Comparison of ENCODE assay signal across 18 cellular contexts in genomic region chr5:37417347-37417746, GRCh38. TPM values are rescaled to one million over a fixed set of nuclear protein-coding genes. Genes with fewer than 3 reads are reported as not detected.
DNase-seq lines count a peak whose midpoint lies in the region; ATAC-seq and TF ChIP-seq lines count a peak whose summit lies in the region.
"Had no signal": no experiment of that assay in that cellular context is flagged by ENCODE, and none has a peak within 500 bp of the region (broad histone marks: within the 10 kb centered on the region; RNA-seq: fewer than 3 reads in every experiment).

No MANE protein-coding gene starts in this region.

- H3K27ac ChIP-seq in HEK293 (ENCODE audit: extremely low read depth, low read depth, low read length) (no peak overlapping the region), prostate gland (no peak overlapping the region)
- H3K27ac ChIP-seq: 22Rv1; BLaER1 treated with 17β-estradiol and CSF1 and Interleukin-3, amounts not matched to agents 10 nM and 100 nM; GM23248 had no signal

- no peak for TF ChIP-seq CTCF in HEK293 (tag by site-specific recombination; IDR thresholded peaks at IDR 0.05)
- TF ChIP-seq CTCF in prostate gland (IDR thresholded peaks at IDR 0.05) = no peak

- H3K27me3 ChIP-seq in prostate gland (replicated peaks; ENCODE audit: insufficient read depth) = no peaks in the 10 kb centered on the region
- H3K27me3 ChIP-seq: BLaER1 treated with 17β-estradiol and CSF1 and Interleukin-3, amounts not matched to agents 10 nM and 100 nM had no signal

- POLR2A ChIA-PET in HEK293 (lab: Yijun Ruan, JAX) = interaction anchor here (0.6 kb wide), 3 partner anchors 142 to 704 kb away, joined by 3 to 4 read pairs (median 3); no protein-coding TSS in a partner anchor

- no peak overlapping the region for H3K4me3 ChIP-seq in HEK293 (ENCODE audit: low read depth, low read length)
- H3K4me3 ChIP-seq in prostate gland = no peak overlapping the region
- H3K4me3 ChIP-seq: BLaER1 treated with 17β-estradiol and CSF1 and Interleukin-3, amounts not matched to agents 10 nM and 100 nM; GM23248 had no signal

- DNase-seq in DMS53 (lab: John Stamatoyannopoulos, UW) (peak; percentile 1), DMS53 treated with DMSO at 0.1 percent for 48 hours (lab: John Stamatoyannopoulos, UW; ENCODE audit: unreplicated experiment) (no peak), M059J (ENCODE audit: low read depth) (peak; percentile 32), kidney tubule cell (ENCODE audit: low spot score) (peak; percentile 10), prostate gland (ENCODE audit: low spot score) (no peak), NCI-H1436 treated with DMSO at 0.1 percent for 48 hours (lab: John Stamatoyannopoulos, UW) (no peak)
- DNase-seq: ACHN; CD4-positive, CD25-positive, alpha-beta regulatory T cell; DMS 273 treated with DMSO at 0.1 percent for 48 hours; DMS79 treated with DMSO at 0.1 percent for 48 hours; GF-D8; GM23248; H9 had no signal

- H3K9me3 ChIP-seq in HEK293 (ENCODE audit: control insufficient read depth, insufficient read depth, low read depth, low read length) (no peaks in the 10 kb centered on the region), prostate gland (no peaks in the 10 kb centered on the region)

- ATAC-seq in HG03097 (IDR thresholded peaks at IDR 0.05; ENCODE audit: low FRiP score, unreplicated experiment) = no peak
- ATAC-seq: HepG2 had no signal

- no peaks in the 10 kb centered on the region for H3K4me1 ChIP-seq in HEK293 (ENCODE audit: control insufficient read depth, insufficient read depth, low read length)
- H3K4me1 ChIP-seq in prostate gland (replicated peaks) = no peaks in the 10 kb centered on the region

- peaks cover 3 to 27% of the 10 kb centered on the region in 2 experiments; a peak in 2 of 3 replicates for H3K36me3 ChIP-seq in HEK293 (ENCODE audit: control insufficient read depth in 2 of 2, insufficient read depth in 1 of 2, low read length in 2 of 2)
- no peaks in the 10 kb centered on the region for H3K36me3 ChIP-seq in prostate gland

- no peak for TF ChIP-seq POLR2A in prostate gland (IDR thresholded peaks at IDR 0.05)

- intact Hi-C loops in prostate gland (cut with DNase I) = loop anchor here (10.0 kb wide), 1 partner anchor 417 kb away; no protein-coding TSS in a partner anchor

- 86% methylated on average over 9 of the region's 9 CpGs for WGBS in prostate gland

- CTCF ChIA-PET in HEK293 (lab: Yijun Ruan, JAX) = interaction anchor here (0.6 to 1.3 kb wide), 2 partner anchors 772 to 776 kb away, joined by 3 to 5 read pairs; no protein-coding TSS in a partner anchor

TF ChIP-seq in HEK293, 187 proteins besides CTCF, POLR2A, EP300 and RAD21:
- TF ChIP-seq TCF7L2 (IDR thresholded peaks at IDR 0.05; ENCODE audit: borderline replicate concordance, low read depth, low read length) (no peak), ZNF629 (tag by site-specific recombination; IDR thresholded peaks at IDR 0.05) (peak; percentile 19; the same call in 1 of the 2 replicates), ZNF2 (tag by site-specific recombination; IDR thresholded peaks at IDR 0.05) (0 out of 2 replicates have a peak, but pooled peaks have one; percentile 30), SCRT1 (tag by site-specific recombination; IDR thresholded peaks at IDR 0.05; ENCODE audit: borderline replicate concordance) (0 out of 2 replicates have a peak, but pooled peaks have one; percentile 11), GLIS1 (tag by site-specific recombination; IDR thresholded peaks at IDR 0.05) (peak; percentile 70), ZNF426 (tag by site-specific recombination; IDR thresholded peaks at IDR 0.05) (no peak), PRDM1 (tag by site-specific recombination; IDR thresholded peaks at IDR 0.05) (no peak), ZNF660 (tag by site-specific recombination; IDR thresholded peaks at IDR 0.05) (no peak), SP2 (tag by site-specific recombination; IDR thresholded peaks at IDR 0.05) (no peak), HOXA7 (CRISPR knock-in tag; IDR thresholded peaks at IDR 0.05; ENCODE audit: borderline replicate concordance) (no peak), ZNF830 (tag by site-specific recombination; IDR thresholded peaks at IDR 0.05; ENCODE audit: low read depth) (no peak), ZNF280C (tag by site-specific recombination; IDR thresholded peaks at IDR 0.05) (no peak), ZNF747 (tag by site-specific recombination; IDR thresholded peaks at IDR 0.05) (no peak), ZNF174 (tag by site-specific recombination; IDR thresholded peaks at IDR 0.05) (no peak), BCL11A (tag by site-specific recombination; IDR thresholded peaks at IDR 0.05; ENCODE audit: low read depth) (no peak), ZNF707 (tag by site-specific recombination; IDR thresholded peaks at IDR 0.05) (no peak), GLI4 (tag by site-specific recombination; IDR thresholded peaks at IDR 0.05) (no peak), ZNF561 (tag by site-specific recombination; IDR thresholded peaks at IDR 0.05; ENCODE audit: borderline replicate concordance) (no peak)

RNA-seq across cellular contexts. Expression of gene WDR70, which starts 38.2 kb away (rescaled TPM):
- 15.7 and 32.4 TPM in 2 replicates for total RNA-seq in M059J (2014; rRNA removed; shearing (Covaris generic))
- 10 to 100 TPM; 16.2 to 27.1 TPM for total RNA-seq in prostate gland

RNA-seq across cellular contexts. Expression of gene NUP155, which starts 46.4 kb away (rescaled TPM):
- 66.1 and 70.8 TPM in 2 replicates for total RNA-seq in M059J (2014; rRNA removed; shearing (Covaris generic))
- 10 to 100 TPM; 24.1 to 33.7 TPM for total RNA-seq in prostate gland

Comparison
In these comparisons a context has a peak if more than half of its experiments do, and no peak if none do; other contexts are left out.
1. DNase-seq: peak in DMS53 (single experiment), M059J (single experiment) and kidney tubule cell (single experiment); none in DMS53 treated with DMSO at 0.1 percent for 48 hours (single experiment), prostate gland (single experiment) and NCI-H1436 treated with DMSO at 0.1 percent for 48 hours (single experiment).